ENCODE assay signal across 9 cellular contexts in genomic region chrX:1192196-1192595, GRCh38. TPM values are rescaled to one million over a fixed set of nuclear protein-coding genes. Genes with fewer than 3 reads are reported as not detected.
"Had no signal": no experiment of that assay in that cellular context is flagged by ENCODE, and none has a peak within 500 bp of the region (broad histone marks: within the 10 kb centered on the region; RNA-seq: fewer than 3 reads in every experiment).

No MANE protein-coding gene starts in this region.

RNA-seq across cellular contexts. Expression of gene CRLF2, which starts 20.3 kb away (rescaled TPM):
- total RNA-seq: naive thymus-derived CD8-positive, alpha-beta T cell; neural crest cell; ovary; progenitor cell of endocrine pancreas; renal cortical epithelial cell; smooth muscle cell; stomach; thyroid gland; uterus had no signal
